Comparison of ENCODE assay signal across 2 cellular contexts in the genomic region with DNA sequence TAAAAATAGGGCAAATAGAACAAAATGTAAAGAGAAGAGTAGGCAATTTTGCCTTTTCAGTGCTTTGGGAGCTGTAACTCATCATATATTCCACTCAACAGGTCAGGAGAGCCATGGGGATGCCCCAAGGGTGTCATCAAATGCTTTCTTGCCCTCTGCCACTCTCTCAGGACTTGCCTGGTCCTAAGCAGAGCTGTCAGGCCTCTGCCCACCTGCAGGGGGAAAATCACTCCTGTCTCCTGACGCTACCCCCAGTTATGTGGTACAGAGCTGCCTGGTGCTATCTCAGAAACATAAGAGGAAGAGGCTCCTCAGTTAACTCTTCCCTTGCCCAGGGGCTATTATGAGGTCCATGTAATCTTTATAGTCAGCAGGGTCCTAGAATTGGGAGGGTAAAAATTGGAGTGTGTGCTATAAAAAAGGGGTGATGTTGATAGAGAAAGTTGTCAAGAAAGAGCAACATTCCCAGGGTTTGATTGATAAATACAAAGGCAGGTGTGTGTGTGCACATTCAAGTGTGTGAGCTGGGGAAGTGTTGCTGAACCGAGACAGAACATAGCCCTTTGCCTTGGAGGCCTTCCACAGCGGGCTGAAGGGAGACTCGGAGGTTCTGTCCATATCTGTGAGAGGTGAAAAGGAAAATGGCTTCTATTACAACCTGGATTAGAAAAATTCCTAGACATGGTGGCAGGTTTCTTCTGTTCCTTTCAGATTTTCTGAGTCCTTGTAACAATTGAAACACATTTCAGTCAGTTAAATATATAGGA.
TF ChIP-seq lines count a peak whose summit lies in the region.

No MANE protein-coding gene starts in this region.

TF ChIP-seq in HEK293T, 16 proteins besides CTCF, POLR2A, EP300 and RAD21 (continued from another document):
- TF ChIP-seq FOXM1 (IDR thresholded peaks at IDR 0.05; ENCODE audit: borderline replicate concordance) (no peak), SUZ12 (IDR thresholded peaks at IDR 0.05) (no peak), BHLHE40 (IDR thresholded peaks at IDR 0.05; ENCODE audit: borderline replicate concordance) (no peak), TARDBP (IDR thresholded peaks at IDR 0.05) (no peak), NFRKB (IDR thresholded peaks at IDR 0.05) (no peak), LEF1 (IDR thresholded peaks at IDR 0.05; ENCODE audit: borderline replicate concordance) (no peak)

TF ChIP-seq in SK-N-SH, 30 proteins besides CTCF, POLR2A, EP300 and RAD21 (continued from another document):
- TF ChIP-seq SIN3A (IDR thresholded peaks at IDR 0.05; ENCODE audit: borderline replicate concordance, low read depth, low read length) (no peak), SMC3 (IDR thresholded peaks at IDR 0.05; ENCODE audit: low read depth, low read length) (no peak), RXRA (IDR thresholded peaks at IDR 0.05; ENCODE audit: borderline replicate concordance, low read depth) (no peak)
